9 cellular contexts compared by ENCODE assay signal in genomic region chr16:4293181-4293716, GRCh38. TPM values are rescaled to one million over a fixed set of nuclear protein-coding genes. Genes with fewer than 3 reads are reported as not detected.
A peak's percentile ranks its signal among the peaks of the same experiment; 100 is the strongest.
DNase-seq lines count a peak whose midpoint lies in the region; ATAC-seq and TF ChIP-seq lines count a peak whose summit lies in the region.
"Had no signal": no experiment of that assay in that cellular context is flagged by ENCODE, and none has a peak within 500 bp of the region (broad histone marks: within the 10 kb centered on the region; RNA-seq: fewer than 3 reads in every experiment).

No MANE protein-coding gene starts in this region.

- H4K20me1 ChIP-seq in hepatocyte (ENCODE audit: insufficient read depth, poor library complexity, severe bottlenecking), result no peaks in the 10 kb centered on the region

- H3K36me3 ChIP-seq in Panc1 (ENCODE audit: control insufficient read depth, insufficient read depth, low read length) (no peaks in the 10 kb centered on the region), hepatocyte (replicated peaks; ENCODE audit: insufficient read depth, low read depth) (no peaks in the 10 kb centered on the region), thyroid gland (no peaks in the 10 kb centered on the region)

- peak overlapping the region; percentile 62 for H3K4me2 ChIP-seq in hepatocyte

- in situ Hi-C loops in Panc1 (cut with HindIII; ENCODE audit: low pct_unique_long_range_greater_than_20kb, low sequenced_read_pairs), result no loop called here

- H3K9me3 ChIP-seq in Panc1 (ENCODE audit: control insufficient read depth, insufficient read depth, low read depth, low read length) (no peaks in the 10 kb centered on the region), hepatocyte (ENCODE audit: low read depth) (no peaks in the 10 kb centered on the region), thyroid gland (no peaks in the 10 kb centered on the region)

- H3K4me3 ChIP-seq in Panc1 (ENCODE audit: low read depth in 2 of 2, low read length in 2 of 2) (no peak overlapping the region), hepatocyte (no peak overlapping the region), thyroid gland (replicated peaks in 1 of 3) (no peak overlapping the region)

- POLR2A ChIA-PET in Panc1 (lab: Charles Lee), result interaction anchor here (0.6 kb wide), 2 partner anchors 22 to 1520 kb away, joined by 3 to 6 read pairs; partner anchors contain the start of gene GLIS2

- peaks cover 11% of the 10 kb centered on the region for H3K79me2 ChIP-seq in hepatocyte

- no peak for TF ChIP-seq CTCF in Panc1 (IDR thresholded peaks at IDR 0.05)
- TF ChIP-seq CTCF in hepatocyte (IDR thresholded peaks at IDR 0.05; ENCODE audit: poor library complexity), result no peak
- TF ChIP-seq CTCF in thyroid gland (IDR thresholded peaks at IDR 0.05), result no peak

- no peak for TF ChIP-seq POLR2A in thyroid gland (IDR thresholded peaks at IDR 0.05)

- H3K4me1 ChIP-seq in Panc1 (ENCODE audit: control insufficient read depth, insufficient read depth, low read length), result peaks cover 41% of the 10 kb centered on the region
- peaks cover 21% of the 10 kb centered on the region for H3K4me1 ChIP-seq in hepatocyte (ENCODE audit: insufficient read depth)
- peaks cover 16 to 29% of the 10 kb centered on the region in 2 donors for H3K4me1 ChIP-seq in thyroid gland

- ATAC-seq in Panc1, result no peak
- ATAC-seq: stimulated activated naive CD8-positive, alpha-beta T cell treated with anti-CD3 and anti-CD28 coated beads, Interleukin-15, Interleukin-2, amounts not matched to agents 100 U/mL and 50 U/mL, for 24 hours had no signal

- WGBS in hepatocyte (ENCODE audit: low lambda C conversion rate, missing lambda C conversion rate), result 70% methylated on average over 14 of the region's 14 CpGs
- WGBS in thyroid gland, 2 donors, result 66 to 75% methylated on average over 12 to 14 of the region's 14 CpGs

- no peak for DNase-seq in Panc1 (ENCODE audit: low read depth, low spot score)
- no peak for DNase-seq in hepatocyte (ENCODE audit: low spot score)
- no peak for DNase-seq in thyroid gland
- no peak for DNase-seq in GM19240 (ENCODE audit: insufficient read length, low spot score)
- no peak for DNase-seq in activated CD8-positive, alpha-beta memory T cell treated with anti-CD3 and anti-CD28 coated beads, Interleukin-2, amount 50 U/mL, for 4 hours
- DNase-seq: activated B cell treated with CpG ODN at 0.5 μM for 24 hours; DND-41; NCI-H1930; stimulated activated naive CD8-positive, alpha-beta T cell treated with anti-CD3 and anti-CD28 coated beads, Interleukin-15, Interleukin-2, amounts not matched to agents 100 U/mL and 50 U/mL, for 24 hours had no signal

- CTCF ChIA-PET in Panc1 (lab: Charles Lee), result interaction anchor here (0.7 kb wide), 2 partner anchors 34 to 197 kb away, joined by 4 to 8 read pairs; no protein-coding TSS in a partner anchor

- H3K27me3 ChIP-seq in Panc1 (ENCODE audit: control insufficient read depth, insufficient read depth, low read length) (no peaks in the 10 kb centered on the region), hepatocyte (no peaks in the 10 kb centered on the region), thyroid gland (no peaks in the 10 kb centered on the region)

- H3K27ac ChIP-seq in Panc1 (ENCODE audit: low read length), result peak overlapping the region; percentile 85
- peak overlapping the region; percentile 79 for H3K27ac ChIP-seq in hepatocyte
- H3K27ac ChIP-seq in thyroid gland, result peak overlapping the region in 2 of 3 donors; percentile 24

- no TSS peak for BruUV-seq in Panc1 (replicated peaks; lab: Mats Ljungman, UMichigan)

- intact Hi-C loops in Panc1 (cut with micrococcal nuclease; ENCODE audit: unreplicated experiment), result no loop called here
- intact Hi-C loops in thyroid gland (cut with DNase I), result loop anchor here (5.0 kb wide), 1 partner anchor 109 kb away; no protein-coding TSS in a partner anchor

- H3K9me2 ChIP-seq in hepatocyte (replicated peaks; ENCODE audit: insufficient read depth), result no peaks in the 10 kb centered on the region

- no peak overlapping the region for H2AFZ ChIP-seq in hepatocyte

RNA-seq across cellular contexts. Expression of gene TFAP4, which starts 20.4 kb away (rescaled TPM):
- total RNA-seq in Panc1 (2021; ENCODE audit: unreplicated experiment), result 11.1 TPM
- 18.7 TPM for polyA plus RNA-seq in Panc1 (2012; ENCODE audit: insufficient read length)
- total RNA-seq in hepatocyte, result 6.1 and 11.4 TPM in 2 replicates
- polyA plus RNA-seq in hepatocyte, result 3.1 and 4.2 TPM in 2 replicates
- total RNA-seq in thyroid gland, result 1 to 10 TPM; 3.8 to 6.3 (median 5.4) TPM

RNA-seq across cellular contexts. Expression of gene GLIS2, which starts 22.6 kb away (rescaled TPM):
- total RNA-seq in Panc1 (2021; ENCODE audit: unreplicated experiment) (87.3 TPM), hepatocyte (3.6 TPM in 2 replicates), thyroid gland (1 to 10 TPM; 5.5 to 7.6 (median 6.7) TPM)
- 78.7 TPM for polyA plus RNA-seq in Panc1 (2012; ENCODE audit: insufficient read length)
- 11.3 and 12.2 TPM in 2 replicates for polyA plus RNA-seq in hepatocyte
- total RNA-seq: activated B cell treated with CpG ODN at 0.5 μM for 24 hours had no signal

RNA-seq across cellular contexts. Expression of gene SRL, which starts 51.4 kb away (rescaled TPM):
- total RNA-seq in Panc1 (2021; ENCODE audit: unreplicated experiment), result not detected
- not detected for polyA plus RNA-seq in Panc1 (2012; ENCODE audit: insufficient read length)
- total RNA-seq in hepatocyte, result 1.1 and 1.2 TPM in 2 replicates
- 0.83 TPM in 1 of 2 replicates, not detected in the other for polyA plus RNA-seq in hepatocyte
- total RNA-seq in thyroid gland, result 1 to 10 TPM in 1 of 4 donors, under 1 TPM in 3; 0.67 to 1.1 (median 0.84) TPM
- total RNA-seq: activated B cell treated with CpG ODN at 0.5 μM for 24 hours had no signal

RNA-seq across cellular contexts. Expression of gene PAM16, which starts 57.9 kb away (rescaled TPM):
- total RNA-seq in Panc1 (2021; ENCODE audit: unreplicated experiment) (104 TPM), hepatocyte (33.0 and 35.0 TPM in 2 replicates), thyroid gland (10 to 100 TPM in 3 of 4 donors, 1 to 10 TPM in 1; 5.6 to 60.2 (median 27.3) TPM)
- 105 TPM for polyA plus RNA-seq in Panc1 (2012; ENCODE audit: insufficient read length)
- polyA plus RNA-seq in hepatocyte, result 57.7 and 70.4 TPM in 2 replicates

Comparison
In these comparisons a context has a peak if more than half of its experiments do, and no peak if none do; other contexts are left out.
1. H3K27ac ChIP-seq: peak in every context shown above with its lines; median percentile 85 in Panc1; 79 in hepatocyte; 24 in thyroid gland.
2. RNA of gene GLIS2, which starts 22.6 kb away (total RNA-seq): 87.3 TPM in Panc1 (single experiment); 5.5 to 7.6 TPM in thyroid gland and 3.6 TPM in hepatocyte; every median in the first group is over 10 times any median in the second.